Comparison of ENCODE assay signal across 22 cellular contexts in the genomic region with DNA sequence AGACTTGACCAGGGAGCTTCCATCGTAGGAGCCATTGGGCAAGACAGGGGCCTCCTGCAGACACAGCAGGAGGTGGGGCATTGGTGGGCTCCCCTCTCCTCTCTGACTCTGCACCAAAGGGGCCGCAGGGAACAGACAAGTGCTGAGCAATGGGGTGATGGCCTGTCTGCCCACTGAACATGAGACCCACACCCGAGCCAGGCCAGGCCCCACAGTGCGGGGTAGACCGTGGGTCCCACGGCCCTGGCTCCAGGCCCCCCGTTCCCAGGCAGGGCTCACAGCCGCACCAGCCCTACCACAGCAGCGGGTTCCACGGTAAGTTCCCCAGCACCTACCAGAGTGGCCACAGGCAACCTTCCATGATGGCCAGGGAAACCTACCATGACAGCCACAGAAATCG.
"Had no signal": no experiment of that assay in that cellular context is flagged by ENCODE, and none has a peak within 500 bp of the region (broad histone marks: within the 10 kb centered on the region; RNA-seq: fewer than 3 reads in every experiment).

No MANE protein-coding gene starts in this region.

- H3K9me3 ChIP-seq: neutrophil, psoas muscle, thyroid gland, vagina had no signal

- H3K4me3 ChIP-seq: coronary artery, psoas muscle, suprapubic skin, thyroid gland, upper lobe of left lung, vagina had no signal

- H3K4me3 Mint-ChIP-seq: endodermal cell, immature natural killer cell, memory B cell, mesothelial cell of epicardium, nephron progenitor cell had no signal

- H3K4me1 Mint-ChIP-seq: endodermal cell, immature natural killer cell, memory B cell, mesothelial cell of epicardium, nephron progenitor cell had no signal

- H3K4me1 ChIP-seq: foreskin keratinocyte, psoas muscle, suprapubic skin, thyroid gland, upper lobe of left lung, vagina had no signal

- H3K36me3 ChIP-seq: neutrophil, suprapubic skin, thyroid gland, upper lobe of left lung, vagina had no signal

- ATAC-seq: foreskin keratinocyte; left colon; psoas muscle; stimulated activated naive CD8-positive, alpha-beta T cell treated with anti-CD3 and anti-CD28 coated beads, Interleukin-15, Interleukin-2, amounts not matched to agents 100 U/mL and 50 U/mL, for 24 hours had no signal

- DNase-seq: effector CD4-positive, alpha-beta T cell; endodermal cell; erythroblast; foreskin keratinocyte; immature natural killer cell; left colon; nephron progenitor cell; retina; small intestine; stimulated activated CD4-positive, alpha-beta T cell treated with anti-CD3 and anti-CD28 coated beads, Interleukin-2, amount 100 ng/mL, for 48 hours; stimulated activated naive CD8-positive, alpha-beta T cell treated with anti-CD3 and anti-CD28 coated beads, Interleukin-15, Interleukin-2, amounts not matched to agents 100 U/mL and 50 U/mL, for 24 hours; thyroid gland; upper lobe of left lung had no signal

- FAIRE-seq: endothelial cell of umbilical vein, keratinocyte, small intestine had no signal

- H3K27ac ChIP-seq: coronary artery, foreskin keratinocyte, neutrophil, psoas muscle, suprapubic skin, thyroid gland, upper lobe of left lung, vagina had no signal

- H3K36me3 Mint-ChIP-seq: immature natural killer cell, mesothelial cell of epicardium had no signal

- H3K27ac Mint-ChIP-seq: endodermal cell, immature natural killer cell, memory B cell, mesothelial cell of epicardium, nephron progenitor cell had no signal

- H3K27me3 ChIP-seq: thyroid gland, upper lobe of left lung, vagina had no signal
